ENCODE assay signal across 10 cellular contexts in the genomic region with DNA sequence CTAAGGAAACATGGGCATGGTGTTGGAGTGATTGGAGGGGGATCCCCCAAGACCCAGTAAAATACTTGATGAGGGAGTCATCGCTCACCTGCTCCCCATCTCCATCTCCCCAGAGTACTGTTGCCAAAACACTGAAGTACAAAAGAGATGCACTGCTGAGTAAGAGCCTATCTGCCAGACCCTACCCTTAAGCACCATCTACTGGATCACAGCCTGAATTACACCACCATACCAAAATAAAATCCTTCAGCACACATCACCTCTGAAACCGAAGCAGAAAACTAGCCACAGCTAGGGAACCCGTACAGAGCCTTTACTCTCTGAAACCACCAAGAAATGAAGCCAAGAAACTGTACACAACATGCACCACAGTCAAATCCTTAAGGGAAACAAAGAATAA.
DNase-seq lines count a peak whose midpoint lies in the region; ATAC-seq and TF ChIP-seq lines count a peak whose summit lies in the region.
"Had no signal": no experiment of that assay in that cellular context is flagged by ENCODE, and none has a peak within 500 bp of the region (broad histone marks: within the 10 kb centered on the region; RNA-seq: fewer than 3 reads in every experiment).

No MANE protein-coding gene starts in this region.

- no peak overlapping the region for H4K8ac ChIP-seq in IMR-90 (ENCODE audit: low read depth in 2 of 2, low read length in 2 of 2)
- H4K8ac ChIP-seq in mesenchymal stem cell (ENCODE audit: low read length) = no peak overlapping the region

- H3K9ac ChIP-seq in IMR-90 (ENCODE audit: low read depth, low read length) (no peak overlapping the region), mesenchymal stem cell (ENCODE audit: low read length) (no peak overlapping the region)

- H2BK5ac ChIP-seq in IMR-90 (ENCODE audit: low read depth, low read length, poor library complexity, severe bottlenecking) (no peak overlapping the region), mesenchymal stem cell (ENCODE audit: low read depth, low read length, poor library complexity, severe bottlenecking) (no peak overlapping the region)

- in situ Hi-C loops in IMR-90 (cut with MboI; ENCODE audit: low sequenced_read_pairs) = no loop called here

- H2AK9ac ChIP-seq in IMR-90 (replicated peaks; ENCODE audit: low read depth, low read length, poor library complexity) = no peak overlapping the region

- ATAC-seq in GM18867 (IDR thresholded peaks at IDR 0.05; ENCODE audit: unreplicated experiment) (peak; percentile 89), IMR-90 (ENCODE audit: low read depth) (0 out of 2 replicates have a peak, but pooled peaks have one; percentile 40), left cardiac atrium (no peak), HG03045 (IDR thresholded peaks at IDR 0.05; ENCODE audit: unreplicated experiment) (no peak)
- ATAC-seq: activated naive CD8-positive, alpha-beta T cell treated with anti-CD3 and anti-CD28 coated beads, Interleukin-2, amount 50 U/mL, for 24 hours had no signal

- DNase-seq in IMR-90 = peak; percentile 1
- DNase-seq in WERI-Rb-1 = peak; percentile 17
- DNase-seq in mesenchymal stem cell = peak; percentile 0
- DNase-seq in NOMO-1 treated with dmso at 0.1 percent for 144 hours (lab: John Stamatoyannopoulos, UW; ENCODE audit: unreplicated experiment) = no peak
- DNase-seq in left cardiac atrium = no peak
- DNase-seq in LoVo (ENCODE audit: low spot score) = no peak
- DNase-seq: activated naive CD8-positive, alpha-beta T cell treated with anti-CD3 and anti-CD28 coated beads, Interleukin-2, amount 50 U/mL, for 24 hours; midbrain had no signal

- H2BK120ac ChIP-seq in IMR-90 (ENCODE audit: low read depth, low read length) (no peak overlapping the region), mesenchymal stem cell (ENCODE audit: low read depth, low read length) (no peak overlapping the region)

- no peak overlapping the region for H2BK20ac ChIP-seq in IMR-90 (ENCODE audit: low read depth, low read length)

- no peak overlapping the region for H4K91ac ChIP-seq in IMR-90 (ENCODE audit: insufficient read depth, low read depth, low read length)
- H4K91ac ChIP-seq in mesenchymal stem cell (ENCODE audit: low read length) = no peak overlapping the region

- no peaks in the 10 kb centered on the region for H4K20me1 ChIP-seq in IMR-90 (ENCODE audit: insufficient read depth, low read length)

- WGBS in IMR-90 (ENCODE audit: extremely low coverage in 2 of 2, insufficient read length in 1 of 2), 2 experiments = 14% methylated on average over 1 of the region's 3 CpGs; no CpG with 5 or more reads in 1 of the 2 experiments
- WGBS in mesenchymal stem cell = 30% methylated on average over 3 of the region's 3 CpGs

- H3K4ac ChIP-seq in IMR-90 (ENCODE audit: low read depth, low read length) (no peak overlapping the region), mesenchymal stem cell (ENCODE audit: low read depth in 1 of 2, low read length in 2 of 2) (no peak overlapping the region)

- intact Hi-C loops in IMR-90 (cut with micrococcal nuclease) (no loop called here), left cardiac atrium (cut with DNase I) (no loop called here)

- no peak for TF ChIP-seq POLR2A in IMR-90 (IDR thresholded peaks at IDR 0.05; ENCODE audit: low read depth, low read length)

- no peaks in the 10 kb centered on the region for H3K4me1 ChIP-seq in IMR-90 (ENCODE audit: control insufficient read depth, insufficient read depth, low read length)
- H3K4me1 ChIP-seq in mesenchymal stem cell (ENCODE audit: control insufficient read depth, insufficient read depth, low read depth, low read length) = no peaks in the 10 kb centered on the region

- H3K4me2 ChIP-seq in IMR-90 (ENCODE audit: low read depth, low read length) (no peak overlapping the region), mesenchymal stem cell (ENCODE audit: low read length, poor library complexity, severe bottlenecking) (no peak overlapping the region)

- no peak overlapping the region for H3K23ac ChIP-seq in IMR-90 (ENCODE audit: low read depth, low read length)
- H3K23ac ChIP-seq in mesenchymal stem cell (ENCODE audit: low read length in 2 of 2) = no peak overlapping the region

- H3K36me3 ChIP-seq in IMR-90 (ENCODE audit: control insufficient read depth, insufficient read depth, low read length) = no peaks in the 10 kb centered on the region
- no peaks in the 10 kb centered on the region for H3K36me3 ChIP-seq in WERI-Rb-1
- H3K36me3 ChIP-seq in mesenchymal stem cell (ENCODE audit: control insufficient read depth in 1 of 2, insufficient read depth in 2 of 2, low read depth in 1 of 2, low read length in 2 of 2) = no peaks in the 10 kb centered on the region

- dilution Hi-C loops in IMR-90 (cut with HindIII; ENCODE audit: low sequenced_read_pairs, unreplicated experiment) = no loop called here

- H3K9me1 ChIP-seq in IMR-90 (ENCODE audit: insufficient read depth, low read length) = no peaks in the 10 kb centered on the region

- H2AK5ac ChIP-seq in IMR-90 (ENCODE audit: low read depth, low read length) (no peak overlapping the region), mesenchymal stem cell (ENCODE audit: low read length, severe bottlenecking) (no peak overlapping the region)

- TF ChIP-seq CTCF in IMR-90 (conservative IDR thresholded peaks at IDR 0.05; ENCODE audit: low read depth, low read length) (peak; percentile 28), WERI-Rb-1 (IDR thresholded peaks at IDR 0.05; ENCODE audit: low read depth, low read length) (peak; percentile 73)

- H3K27me3 ChIP-seq in IMR-90 (ENCODE audit: control insufficient read depth, insufficient read depth, low read length) (no peaks in the 10 kb centered on the region), WERI-Rb-1 (ENCODE audit: insufficient read depth, low read depth, severe bottlenecking) (peaks cover 8% of the 10 kb centered on the region), mesenchymal stem cell (ENCODE audit: control insufficient read depth in 1 of 2, insufficient read depth in 1 of 2, low read length in 2 of 2) (no peaks in the 10 kb centered on the region)

- CTCF ChIA-PET in IMR-90 (lab: Yijun Ruan, JAX) = no interaction called here

- peak; percentile 30 for TF ChIP-seq RAD21 in IMR-90 (IDR thresholded peaks at IDR 0.05; ENCODE audit: low read length)

- 0 out of 2 replicates have a peak, but pooled peaks cover 2% of the 10 kb centered on the region for H3K9me3 ChIP-seq in IMR-90 (ENCODE audit: control insufficient read depth, insufficient read depth, low read length)
- no peaks in the 10 kb centered on the region for H3K9me3 ChIP-seq in WERI-Rb-1 (ENCODE audit: severe bottlenecking)
- H3K9me3 ChIP-seq in mesenchymal stem cell (ENCODE audit: control insufficient read depth, low read length) = no peaks in the 10 kb centered on the region

- no peak overlapping the region for H3K56ac ChIP-seq in IMR-90 (ENCODE audit: extremely low read depth, insufficient read depth, low read length)

- H3K14ac ChIP-seq in IMR-90 (replicated peaks; ENCODE audit: low read depth, low read length) (no peak overlapping the region), mesenchymal stem cell (ENCODE audit: low read length in 2 of 2) (no peak overlapping the region)

- H3K18ac ChIP-seq in IMR-90 (ENCODE audit: low read depth, low read length) = no peak overlapping the region
- H3K18ac ChIP-seq in mesenchymal stem cell (ENCODE audit: low read depth in 1 of 2, low read length in 2 of 2) = no peak overlapping the region

- no peak overlapping the region for H2BK12ac ChIP-seq in mesenchymal stem cell (ENCODE audit: low read length in 2 of 2)

- H3K4me3 ChIP-seq in IMR-90 (ENCODE audit: insufficient read depth, low read depth, low read length) (no peak overlapping the region), WERI-Rb-1 (ENCODE audit: low read depth, low read length) (no peak overlapping the region), mesenchymal stem cell (ENCODE audit: insufficient read depth in 1 of 2, low read depth in 1 of 2, low read length in 2 of 2) (no peak overlapping the region)

- POLR2A ChIA-PET in IMR-90 (lab: Charles Lee; ENCODE audit: unreplicated experiment) = no interaction called here

- H3K79me1 ChIP-seq in IMR-90 (ENCODE audit: low read depth in 1 of 2, low read length in 2 of 2) (no peaks in the 10 kb centered on the region), mesenchymal stem cell (replicated peaks; ENCODE audit: low read length, poor library complexity, severe bottlenecking) (no peaks in the 10 kb centered on the region)

- no peak overlapping the region for H2AFZ ChIP-seq in IMR-90 (replicated peaks; ENCODE audit: low read length, poor library complexity)
- H2AFZ ChIP-seq in mesenchymal stem cell (ENCODE audit: low read depth, low read length) = no peak overlapping the region

- H3K27ac ChIP-seq in IMR-90 (ENCODE audit: insufficient read depth, low read length) (no peak overlapping the region), WERI-Rb-1 (no peak overlapping the region), mesenchymal stem cell (ENCODE audit: low read length, poor library complexity, severe bottlenecking) (no peak overlapping the region)

- no TSS peak for BruUV-seq in IMR-90 (replicated peaks; lab: Mats Ljungman, UMichigan)

- H2BK15ac ChIP-seq in IMR-90 (ENCODE audit: low read depth, low read length) (no peak overlapping the region), mesenchymal stem cell (ENCODE audit: low read depth, poor library complexity, severe bottlenecking) (no peak overlapping the region)

- H4K5ac ChIP-seq in IMR-90 (ENCODE audit: low read depth, low read length) = no peak overlapping the region

TF ChIP-seq in IMR-90, 13 proteins besides CTCF, POLR2A, EP300 and RAD21 (continues in another document):
- no peak for TF ChIP-seq MAFK (IDR thresholded peaks at IDR 0.05; ENCODE audit: low read depth, low read length)
- no peak for TF ChIP-seq SMC3 (IDR thresholded peaks at IDR 0.05; ENCODE audit: low read depth, low read length)
- no peak for TF ChIP-seq MAZ (IDR thresholded peaks at IDR 0.05; ENCODE audit: borderline replicate concordance, low read depth, low read length)
- no peak for TF ChIP-seq NFE2L2 (IDR thresholded peaks at IDR 0.05; ENCODE audit: low read depth, low read length)
- TF ChIP-seq, protein P1, sequence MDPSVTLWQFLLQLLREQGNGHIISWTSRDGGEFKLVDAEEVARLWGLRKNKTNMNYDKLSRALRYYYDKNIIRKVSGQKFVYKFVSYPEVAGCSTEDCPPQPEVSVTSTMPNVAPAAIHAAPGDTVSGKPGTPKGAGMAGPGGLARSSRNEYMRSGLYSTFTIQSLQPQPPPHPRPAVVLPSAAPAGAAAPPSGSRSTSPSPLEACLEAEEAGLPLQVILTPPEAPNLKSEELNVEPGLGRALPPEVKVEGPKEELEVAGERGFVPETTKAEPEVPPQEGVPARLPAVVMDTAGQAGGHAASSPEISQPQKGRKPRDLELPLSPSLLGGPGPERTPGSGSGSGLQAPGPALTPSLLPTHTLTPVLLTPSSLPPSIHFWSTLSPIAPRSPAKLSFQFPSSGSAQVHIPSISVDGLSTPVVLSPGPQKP (IDR thresholded peaks at IDR 0.05; ENCODE audit: borderline replicate concordance, low read depth, low read length) = no peak
- TF ChIP-seq RCOR1 (IDR thresholded peaks at IDR 0.05; ENCODE audit: insufficient replicate concordance, low read length) = no peak

Comparison
In these comparisons a context has a peak if more than half of its experiments do, and no peak if none do; other contexts are left out.
1. ATAC-seq: peak in GM18867 (single experiment) and IMR-90 (single experiment); none in left cardiac atrium (0 of 2) and HG03045 (single experiment).
2. DNase-seq: peak in IMR-90 (single experiment), WERI-Rb-1 (single experiment) and mesenchymal stem cell (single experiment); none in NOMO-1 treated with dmso at 0.1 percent for 144 hours (single experiment), left cardiac atrium (single experiment) and LoVo (single experiment).